Comparison of ENCODE assay signal across 16 cellular contexts in the genomic region with DNA sequence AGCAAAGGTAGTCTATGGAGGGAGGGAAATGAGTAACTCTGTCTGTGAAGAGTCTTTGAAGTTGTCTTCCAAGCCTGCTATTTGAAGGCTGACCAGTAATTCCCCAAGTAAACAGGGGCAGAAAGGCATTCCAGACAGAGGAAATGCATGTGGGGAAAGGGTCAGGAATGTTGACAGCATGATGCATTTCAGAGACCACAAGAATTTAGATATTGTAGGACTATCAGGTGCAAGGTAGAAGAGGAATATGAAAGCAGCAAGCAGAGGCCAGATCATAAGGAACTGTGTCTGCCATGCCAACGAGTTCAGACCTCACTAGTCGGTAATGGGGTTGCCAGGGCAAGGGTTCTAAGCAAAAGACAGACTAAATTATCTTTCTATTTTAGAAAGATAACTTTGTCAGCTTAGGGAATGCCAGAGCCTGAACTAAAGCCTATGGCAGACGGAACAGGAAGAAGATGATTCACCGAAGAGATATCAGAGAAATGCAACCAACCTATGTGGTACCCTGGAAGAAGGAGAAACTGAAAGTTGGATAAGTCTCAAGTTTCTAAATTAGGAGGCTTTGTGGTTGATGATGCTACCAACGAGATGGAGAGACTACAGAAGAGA.
A peak's percentile ranks its signal among the peaks of the same experiment; 100 is the strongest.
DNase-seq lines count a peak whose midpoint lies in the region; ATAC-seq, FAIRE-seq and TF ChIP-seq lines count a peak whose summit lies in the region.
"Had no signal": no experiment of that assay in that cellular context is flagged by ENCODE, and none has a peak within 500 bp of the region (broad histone marks: within the 10 kb centered on the region; RNA-seq: fewer than 3 reads in every experiment).

No MANE protein-coding gene starts in this region.

- H3K27me3 Mint-ChIP-seq in nephron progenitor cell (ENCODE audit: low read depth, poor library complexity) = peaks cover 3% of the 10 kb centered on the region
- H3K27me3 Mint-ChIP-seq: stimulated activated memory B cell treated with anti-CD40 and anti-IgM and Interleukin-4, amounts not matched to agents 10 μg/mL and 1 μg/mL and 100 μg/mL, for 72 hours had no signal

- TF ChIP-seq CTCF in HepG2 (CRISPR knock-in tag; IDR thresholded peaks at IDR 0.05) (no peak), right lobe of liver (IDR thresholded peaks at IDR 0.05) (no peak), SK-N-SH (IDR thresholded peaks at IDR 0.05) (no peak), fibroblast of villous mesenchyme (IDR thresholded peaks at IDR 0.05; ENCODE audit: insufficient read depth, low read depth, low read length) (no peak), nephron progenitor cell (IDR thresholded peaks at IDR 0.05) (no peak)

- intact Hi-C loops in HepG2 (cut with micrococcal nuclease; ENCODE audit: unreplicated experiment) = no loop called here
- intact Hi-C loops in right lobe of liver (cut with DNase I) = no loop called here

- CTCF ChIA-PET in HepG2 (lab: Yijun Ruan, JAX; ENCODE audit: low intra/inter-chr PET ratio, low total read pairs) (no interaction called here), SK-N-SH (lab: Yijun Ruan, JAX) (no interaction called here)

- H2AFZ ChIP-seq in HepG2 (ENCODE audit: low read length) = no peak overlapping the region
- no peak overlapping the region for H2AFZ ChIP-seq in SK-N-SH (ENCODE audit: low read depth)

- no peaks in the 10 kb centered on the region for H3K9me2 ChIP-seq in SK-N-SH

- WGBS in HepG2 (ENCODE audit: low lambda C conversion rate) = 0% methylated on average over 5 of the region's 5 CpGs
- WGBS in right lobe of liver (ENCODE audit: insufficient coverage, low coverage, low lambda C conversion rate, missing lambda C conversion rate) = 66% methylated on average over 5 of the region's 5 CpGs
- WGBS in SK-N-SH (ENCODE audit: low lambda C conversion rate) = 8% methylated on average over 5 of the region's 5 CpGs

- no peak for ATAC-seq in HepG2
- no peak for ATAC-seq in right lobe of liver
- ATAC-seq in HG03469 (IDR thresholded peaks at IDR 0.05; ENCODE audit: unreplicated experiment) = no peak
- ATAC-seq in HG03025 (IDR thresholded peaks at IDR 0.05; ENCODE audit: low FRiP score, unreplicated experiment) = no peak
- ATAC-seq: GM12878; stimulated activated memory B cell treated with anti-CD40 and anti-IgM and Interleukin-4, amounts not matched to agents 10 μg/mL and 1 μg/mL and 100 μg/mL, for 72 hours had no signal

- POLR2A ChIA-PET in HepG2 (lab: Yijun Ruan, JAX) (no interaction called here), SK-N-SH (lab: Yijun Ruan, JAX) (no interaction called here)

- peak; percentile 14 for DNase-seq in HepG2 (ENCODE audit: low spot score)
- no peak for DNase-seq in right lobe of liver
- DNase-seq in SK-N-SH = no peak
- peak; percentile 8 for DNase-seq in fibroblast of villous mesenchyme (ENCODE audit: low read depth)
- peak; percentile 82 for DNase-seq in urothelium cell line (ENCODE audit: low spot score)
- DNase-seq in nephron progenitor cell = no peak
- DNase-seq: activated CD4-positive, alpha-beta T cell treated with anti-CD3 and anti-CD28 coated beads, Interleukin-2, amount 50 U/mL, for 1 hour; caudate nucleus; DMS53; NCI-H2081 had no signal

- H3K4me1 Mint-ChIP-seq in nephron progenitor cell = peaks cover 20% of the 10 kb centered on the region
- H3K4me1 Mint-ChIP-seq: stimulated activated memory B cell treated with anti-CD40 and anti-IgM and Interleukin-4, amounts not matched to agents 10 μg/mL and 1 μg/mL and 100 μg/mL, for 72 hours had no signal

- H3K4me1 ChIP-seq in HepG2 (ENCODE audit: insufficient read depth, low read length) (no peaks in the 10 kb centered on the region), right lobe of liver (no peaks in the 10 kb centered on the region), SK-N-SH (ENCODE audit: control insufficient read depth in 1 of 2, insufficient read depth in 2 of 2, low read depth in 1 of 2, low read length in 1 of 2) (no peaks in the 10 kb centered on the region)

- no peak overlapping the region for H3K27ac Mint-ChIP-seq in nephron progenitor cell
- H3K27ac Mint-ChIP-seq: stimulated activated memory B cell treated with anti-CD40 and anti-IgM and Interleukin-4, amounts not matched to agents 10 μg/mL and 1 μg/mL and 100 μg/mL, for 72 hours; T-helper 1 cell treated with Interleukin-12 subunit alpha and Interleukin-12 subunit beta and Interleukin-4 antibody, amounts not matched to agents 30 μg/mL and 1 μg/mL, for 36 hours had no signal

- H3K9me3 ChIP-seq in HepG2 (ENCODE audit: low read length) (peaks cover 7% of the 10 kb centered on the region; the same call in 1 of the 2 replicates), right lobe of liver (no peaks in the 10 kb centered on the region), SK-N-SH (no peaks in the 10 kb centered on the region)

- no peaks in the 10 kb centered on the region for H4K20me1 ChIP-seq in HepG2 (ENCODE audit: insufficient read depth, low read length)
- no peaks in the 10 kb centered on the region for H4K20me1 ChIP-seq in SK-N-SH (ENCODE audit: insufficient read depth)

- TF ChIP-seq RAD21 in HepG2 (CRISPR knock-in tag; IDR thresholded peaks at IDR 0.05) (no peak), SK-N-SH (IDR thresholded peaks at IDR 0.05; ENCODE audit: low read length) (no peak)

- in situ Hi-C loops in HepG2 (cut with HindIII; ENCODE audit: extremely low pct_ligation_motif_present, low pct_unique_long_range_greater_than_20kb) = no loop called here

- H3K36me3 Mint-ChIP-seq in nephron progenitor cell (ENCODE audit: low read depth) = no peaks in the 10 kb centered on the region
- H3K36me3 Mint-ChIP-seq: stimulated activated memory B cell treated with anti-CD40 and anti-IgM and Interleukin-4, amounts not matched to agents 10 μg/mL and 1 μg/mL and 100 μg/mL, for 72 hours had no signal

- no peaks in the 10 kb centered on the region for H3K9me3 Mint-ChIP-seq in nephron progenitor cell
- H3K9me3 Mint-ChIP-seq: stimulated activated memory B cell treated with anti-CD40 and anti-IgM and Interleukin-4, amounts not matched to agents 10 μg/mL and 1 μg/mL and 100 μg/mL, for 72 hours; T-helper 1 cell treated with Interleukin-12 subunit alpha and Interleukin-12 subunit beta and Interleukin-4 antibody, amounts not matched to agents 30 μg/mL and 1 μg/mL, for 36 hours had no signal

- H3K9ac ChIP-seq in HepG2 (ENCODE audit: insufficient read depth, low read depth, low read length) (no peak overlapping the region), SK-N-SH (no peak overlapping the region)

- no peak overlapping the region for H3K4me3 Mint-ChIP-seq in nephron progenitor cell
- H3K4me3 Mint-ChIP-seq: stimulated activated memory B cell treated with anti-CD40 and anti-IgM and Interleukin-4, amounts not matched to agents 10 μg/mL and 1 μg/mL and 100 μg/mL, for 72 hours; T-helper 1 cell treated with Interleukin-12 subunit alpha and Interleukin-12 subunit beta and Interleukin-4 antibody, amounts not matched to agents 30 μg/mL and 1 μg/mL, for 36 hours had no signal

- FAIRE-seq in HepG2 (lab: Jason Lieb, UNC) (no peak), urothelium cell line (lab: Jason Lieb, UNC) (peak; percentile 95)
- FAIRE-seq: GM12878 had no signal

- H3K36me3 ChIP-seq in HepG2 (replicated peaks in 1 of 2; ENCODE audit: control insufficient read depth in 1 of 2, insufficient read depth in 2 of 2, low read length in 2 of 2) (no peaks in the 10 kb centered on the region), right lobe of liver (no peaks in the 10 kb centered on the region), SK-N-SH (replicated peaks in 1 of 2; ENCODE audit: control insufficient read depth in 1 of 2, insufficient read depth in 2 of 2, low read length in 1 of 2) (no peaks in the 10 kb centered on the region)

- H3K4me2 ChIP-seq in HepG2 (ENCODE audit: low read depth, low read length) (no peak overlapping the region; the same call in 1 of the 2 replicates), SK-N-SH (peak overlapping the region; percentile 41)

- H3K79me2 ChIP-seq in HepG2 (ENCODE audit: insufficient read depth, low read length) (no peaks in the 10 kb centered on the region), SK-N-SH (ENCODE audit: insufficient read depth) (no peaks in the 10 kb centered on the region)

- peaks cover 10% of the 10 kb centered on the region for H3F3A ChIP-seq in SK-N-SH (replicated peaks; ENCODE audit: insufficient read depth)

- H3K4me3 ChIP-seq in HepG2 (replicated peaks in 1 of 3; ENCODE audit: insufficient read depth in 1 of 3, low read depth in 2 of 3, low read length in 3 of 3) (no peak overlapping the region), right lobe of liver (no peak overlapping the region), SK-N-SH (ENCODE audit: low read depth in 2 of 2, low read length in 1 of 2) (0 out of 4 replicates have a peak overlapping the region, but pooled peaks of 1 of the 2 experiments have one; percentile 11), fibroblast of villous mesenchyme (ENCODE audit: low read depth, low read length) (no peak overlapping the region)
- H3K4me3 ChIP-seq: GM12878 had no signal

- no peak for TF ChIP-seq EP300 in HepG2 (IDR thresholded peaks at IDR 0.05; ENCODE audit: low read depth in 2 of 2, low read length in 2 of 2)
- no peak for TF ChIP-seq EP300 in HepG2 (CRISPR knock-in tag; IDR thresholded peaks at IDR 0.05; ENCODE audit: borderline replicate concordance)
- TF ChIP-seq EP300 in SK-N-SH (IDR thresholded peaks at IDR 0.05; ENCODE audit: borderline replicate concordance in 1 of 2, low read depth in 1 of 2, low read length in 1 of 2) = peak in 1 of 2 experiments; percentile 39; a peak in 2 of 4 replicates

- no TSS peak for BruUV-seq in HepG2 (replicated peaks; lab: Mats Ljungman, UMichigan)

- H3K27ac ChIP-seq in HepG2 (ENCODE audit: extremely low read length, insufficient read depth, low read length) (no peak overlapping the region), right lobe of liver (no peak overlapping the region), SK-N-SH (ENCODE audit: low read depth in 2 of 2, low read length in 1 of 2) (no peak overlapping the region)
- H3K27ac ChIP-seq: epithelial cell of prostate had no signal

- TF ChIP-seq POLR2A in HepG2 (IDR thresholded peaks at IDR 0.05; ENCODE audit: insufficient read depth in 1 of 2, low read depth in 2 of 2, low read length in 2 of 2) (no peak), right lobe of liver (IDR thresholded peaks at IDR 0.05) (no peak)

- no peaks in the 10 kb centered on the region for H3K27me3 ChIP-seq in HepG2 (ENCODE audit: control insufficient read depth in 1 of 2, insufficient read depth in 2 of 2, low read length in 2 of 2)
- H3K27me3 ChIP-seq in right lobe of liver = no peaks in the 10 kb centered on the region
- H3K27me3 ChIP-seq in SK-N-SH (ENCODE audit: insufficient read depth) = no peaks in the 10 kb centered on the region

TF ChIP-seq in SK-N-SH, 30 proteins besides CTCF, POLR2A, EP300 and RAD21 (continues in another document):
- peak; percentile 16; the same call in 1 of the 2 replicates for TF ChIP-seq RXRA (IDR thresholded peaks at IDR 0.05; ENCODE audit: borderline replicate concordance, low read depth)

Comparison
In these comparisons a context has a peak if more than half of its experiments do, and no peak if none do; other contexts are left out.
1. DNase-seq: peak in HepG2 (single experiment), fibroblast of villous mesenchyme (single experiment) and urothelium cell line (single experiment); none in right lobe of liver (0 of 3), SK-N-SH (single experiment) and nephron progenitor cell (single experiment).